ENCODE assay signal across 8 cellular contexts in the genomic region with DNA sequence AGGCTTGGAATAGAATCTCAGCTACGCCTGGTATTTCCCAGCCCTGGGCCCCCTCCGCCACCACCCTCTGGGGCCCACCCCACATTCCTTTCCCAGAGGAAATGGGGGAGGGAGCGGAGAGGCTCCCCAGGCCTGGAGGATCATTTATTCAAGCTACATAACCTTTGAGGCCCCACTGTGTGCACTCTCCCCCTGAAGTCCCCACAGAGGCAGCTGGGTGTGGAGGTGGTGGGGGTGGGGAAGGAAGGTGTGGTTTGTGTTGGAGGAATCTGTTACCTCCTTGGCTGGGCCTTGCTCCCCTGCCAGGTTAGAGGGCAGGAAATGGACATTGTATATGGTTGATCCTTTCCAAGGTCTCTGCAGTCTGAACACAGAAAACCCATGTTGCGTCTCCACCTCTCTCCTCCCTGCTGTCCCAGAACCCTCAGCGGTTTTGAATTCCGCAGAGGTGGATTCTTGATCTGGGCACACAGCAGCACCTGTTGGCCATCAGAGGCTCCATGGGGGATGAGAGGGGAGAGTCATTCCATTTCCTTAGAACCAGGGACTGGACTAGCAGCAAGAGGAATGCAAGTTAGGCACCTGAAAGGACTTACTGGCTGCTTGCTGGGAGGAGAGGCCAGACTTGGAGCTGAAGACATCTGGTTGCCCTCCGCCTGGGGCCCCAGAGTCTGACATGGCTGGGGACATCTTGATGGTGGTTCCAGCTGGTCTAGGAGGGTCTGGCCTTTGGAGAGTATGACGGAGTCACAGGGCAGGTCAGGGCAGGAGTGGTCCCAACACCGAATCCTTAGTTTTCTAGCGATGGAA. TPM values are rescaled to one million over a fixed set of nuclear protein-coding genes. Genes with fewer than 3 reads are reported as not detected.
DNase-seq lines count a peak whose midpoint lies in the region; TF ChIP-seq lines count a peak whose summit lies in the region.

No MANE protein-coding gene starts in this region.

- H3K9me3 Mint-ChIP-seq in HFFc6 (no peaks in the 10 kb centered on the region), MCF 10A (ENCODE audit: unreplicated experiment) (no peaks in the 10 kb centered on the region)

- intact Hi-C loops in MCF 10A (cut with micrococcal nuclease): no loop called here

- H3K36me3 ChIP-seq in iPS-20b (ENCODE audit: insufficient read depth, low read depth, low read length): no peaks in the 10 kb centered on the region
- no peaks in the 10 kb centered on the region for H3K36me3 ChIP-seq in subcutaneous abdominal adipose tissue (ENCODE audit: control insufficient read depth in 5 of 5, insufficient read depth in 5 of 5, low read length in 5 of 5)

- POLR2A ChIA-PET in MCF 10A (lab: Yijun Ruan, JAX): no interaction called here

- no peaks in the 10 kb centered on the region for H3K9me3 ChIP-seq in iPS-20b (ENCODE audit: insufficient read depth, low read depth, low read length)
- H3K9me3 ChIP-seq in subcutaneous abdominal adipose tissue (ENCODE audit: control insufficient read depth in 5 of 5, low read length in 5 of 5): no peaks in the 10 kb centered on the region

- H3K27me3 ChIP-seq in iPS-20b (ENCODE audit: insufficient read depth, low read length): peaks cover 18% of the 10 kb centered on the region
- peaks cover 4 to 12% (median 4%) of the 10 kb centered on the region in 5 donors for H3K27me3 ChIP-seq in subcutaneous abdominal adipose tissue (ENCODE audit: control insufficient read depth in 5 of 5, insufficient read depth in 4 of 5, low read length in 5 of 5)

- H3K4me1 ChIP-seq in iPS-20b (ENCODE audit: insufficient read depth, low read length) (peaks cover 58% of the 10 kb centered on the region), subcutaneous abdominal adipose tissue (ENCODE audit: control insufficient read depth in 5 of 5, insufficient read depth in 5 of 5, low read length in 5 of 5) (peaks cover 4 to 78% (median 47%) of the 10 kb centered on the region in 5 donors)

- H3K27ac ChIP-seq in iPS-20b (ENCODE audit: low read length): peak overlapping the region; percentile 97
- peak overlapping the region; percentile 57 for H3K27ac ChIP-seq in subcutaneous abdominal adipose tissue (ENCODE audit: low read depth, low read length)

- TF ChIP-seq CTCF in HFFc6 (IDR thresholded peaks at IDR 0.05): no peak
- no peak for TF ChIP-seq CTCF in MCF 10A (IDR thresholded peaks at IDR 0.05; ENCODE audit: unreplicated experiment)

- H3K4me1 Mint-ChIP-seq in HFFc6 (ENCODE audit: low read depth) (peaks cover 73% of the 10 kb centered on the region), MCF 10A (ENCODE audit: insufficient read depth, unreplicated experiment) (peaks cover 31% of the 10 kb centered on the region)

- peak; percentile 68 for DNase-seq in HFFc6
- peak; percentile 56 for DNase-seq in MCF 10A (ENCODE audit: unreplicated experiment)
- DNase-seq in activated CD4-positive, CD25-positive, alpha-beta regulatory T cell (lab: John Stamatoyannopoulos, UW): no peak
- no peak for DNase-seq in NOMO-1 treated with DMSO at 0.1 percent for 48 hours (lab: John Stamatoyannopoulos, UW; ENCODE audit: unreplicated experiment)
- DNase-seq in DMS 273 treated with DMSO at 0.1 percent for 48 hours (lab: John Stamatoyannopoulos, UW): no peak
- DNase-seq in NOMO-1 treated with dmso at 0.1 percent for 144 hours (lab: John Stamatoyannopoulos, UW; ENCODE audit: unreplicated experiment): no peak

- peaks cover 2% of the 10 kb centered on the region for H3K27me3 Mint-ChIP-seq in HFFc6 (ENCODE audit: insufficient read depth)
- peaks cover 10% of the 10 kb centered on the region for H3K27me3 Mint-ChIP-seq in MCF 10A (ENCODE audit: insufficient read depth, unreplicated experiment)

- peak overlapping the region; percentile 80 for H3K4me3 ChIP-seq in iPS-20b (ENCODE audit: low read length)
- peak overlapping the region in 3 of 5 donors; percentile 29 to 48 (median 40) for H3K4me3 ChIP-seq in subcutaneous abdominal adipose tissue (ENCODE audit: low read depth in 1 of 5, low read length in 5 of 5)

- peak overlapping the region; percentile 96 for H3K9ac ChIP-seq in iPS-20b (ENCODE audit: low read depth, low read length)
- peak overlapping the region in 1 of 5 donors; percentile 39 for H3K9ac ChIP-seq in subcutaneous abdominal adipose tissue (ENCODE audit: low read length in 5 of 5)

- peak overlapping the region; percentile 98 for H3K27ac Mint-ChIP-seq in HFFc6
- H3K27ac Mint-ChIP-seq in MCF 10A (ENCODE audit: low read depth, unreplicated experiment): no peak overlapping the region

- H3K36me3 Mint-ChIP-seq in HFFc6 (ENCODE audit: low read depth) (peaks cover 17% of the 10 kb centered on the region; the same call in 1 of the 2 replicates), MCF 10A (ENCODE audit: insufficient read depth, unreplicated experiment) (no peaks in the 10 kb centered on the region)

- CTCF ChIA-PET in MCF 10A (lab: Yijun Ruan, JAX): interaction anchor here (0.6 to 0.9 kb wide), 3 partner anchors 33 to 218 kb away, joined by 3 read pairs; no protein-coding TSS in a partner anchor

- H3K4me3 Mint-ChIP-seq in HFFc6 (peak overlapping the region; percentile 94), MCF 10A (ENCODE audit: unreplicated experiment) (no peak overlapping the region)

- BruUV-seq in MCF 10A (replicated peaks; lab: Mats Ljungman, UMichigan): no TSS peak

RNA-seq across cellular contexts. Expression of gene ARHGAP23, which starts 23.0 kb away (rescaled TPM):
- 100 to 1,000 TPM; 206 to 231 (median 224) TPM for total RNA-seq in HFFc6 (2021; fragmentation: NEBNext Ultra II Directional; extraction: Animal tissue kit (Norgen Biotek cat#: 25700))
- total RNA-seq in MCF 10A (2022): 23.2 and 29.2 TPM in 2 replicates

Comparison
In these comparisons a context has a peak if more than half of its experiments do, and no peak if none do; other contexts are left out.
1. DNase-seq: peak in HFFc6 (single experiment) and MCF 10A (single experiment); none in activated CD4-positive, CD25-positive, alpha-beta regulatory T cell (0 of 4), NOMO-1 treated with DMSO at 0.1 percent for 48 hours (single experiment), DMS 273 treated with DMSO at 0.1 percent for 48 hours (single experiment) and NOMO-1 treated with dmso at 0.1 percent for 144 hours (single experiment).